1 cellular context compared by ENCODE assay signal in the genomic region with DNA sequence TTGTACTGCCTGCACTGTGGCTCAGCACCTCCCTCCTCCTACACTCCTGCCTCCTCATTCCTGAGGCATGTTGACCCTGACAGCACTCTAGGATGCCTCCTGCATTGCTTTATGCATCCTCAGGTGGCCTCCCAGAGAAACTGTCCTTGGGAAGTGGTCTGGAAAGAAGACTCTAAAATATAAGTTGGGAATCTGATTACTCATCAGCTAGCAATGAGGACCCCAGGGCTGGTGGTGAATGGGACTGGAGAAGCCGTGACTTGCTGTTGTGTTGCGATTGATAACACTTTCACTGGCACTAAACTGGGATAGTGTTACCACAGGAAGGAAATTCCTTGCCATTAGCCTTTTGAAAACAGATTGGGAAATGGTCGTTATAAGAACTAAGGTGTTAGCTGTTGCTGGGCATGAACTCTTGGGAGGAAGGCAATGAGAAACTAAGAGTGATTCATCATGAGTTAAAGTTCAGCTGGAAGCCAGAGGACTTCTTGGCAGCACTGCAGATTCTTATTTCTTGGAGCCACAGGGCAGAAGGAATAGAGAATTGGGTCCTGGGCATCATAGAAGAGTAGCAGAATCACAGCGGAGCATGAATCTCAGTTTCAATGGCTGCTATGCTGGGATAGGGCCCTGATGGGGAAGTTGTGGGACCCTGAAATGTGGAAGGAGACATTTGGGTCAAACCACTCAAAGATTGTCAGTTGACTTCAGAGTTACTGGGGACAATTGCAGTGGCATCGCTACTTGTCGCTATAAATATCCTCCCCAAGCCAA.
TF ChIP-seq lines count a peak whose summit lies in the region.

No MANE protein-coding gene starts in this region.

TF ChIP-seq in H1, 55 proteins besides CTCF, POLR2A, EP300 and RAD21:
- TF ChIP-seq PHF8 (conservative IDR thresholded peaks at IDR 0.05; ENCODE audit: low read depth, low read length) (no peak), POLR2AphosphoS5 (IDR thresholded peaks at IDR 0.05; ENCODE audit: low read depth, low read length) (no peak), CREB1 (IDR thresholded peaks at IDR 0.05) (no peak), SIRT6 (IDR thresholded peaks at IDR 0.05; ENCODE audit: low read length) (no peak), NANOG (IDR thresholded peaks at IDR 0.05; ENCODE audit: insufficient read depth, low read depth, low read length, poor library complexity, severe bottlenecking) (no peak), TBP (IDR thresholded peaks at IDR 0.05; ENCODE audit: low read depth, low read length) (no peak), GTF2F1 (IDR thresholded peaks at IDR 0.05; ENCODE audit: borderline replicate concordance, low read depth, low read length) (no peak), BCL11A (IDR thresholded peaks at IDR 0.05; ENCODE audit: low read depth in 2 of 2, low read length in 2 of 2) (no peak), SAP30 (IDR thresholded peaks at IDR 0.05; ENCODE audit: insufficient read depth, insufficient replicate concordance, low read length) (no peak), SIX5 (IDR thresholded peaks at IDR 0.05; ENCODE audit: low read depth, low read length) (no peak), CEBPB (IDR thresholded peaks at IDR 0.05; ENCODE audit: low read depth, low read length) (no peak), CHD2 (IDR thresholded peaks at IDR 0.05; ENCODE audit: low read length) (no peak), KDM5A (IDR thresholded peaks at IDR 0.05; ENCODE audit: low read length) (no peak), SP1 (IDR thresholded peaks at IDR 0.05; ENCODE audit: low read depth, low read length) (no peak), CTBP2 (IDR thresholded peaks at IDR 0.05; ENCODE audit: borderline replicate concordance, insufficient read depth, insufficient read length, low read length) (no peak), HDAC2 (IDR thresholded peaks at IDR 0.05; ENCODE audit: borderline replicate concordance in 1 of 2, low read depth in 2 of 2, low read length in 2 of 2) (no peak), TCF12 (IDR thresholded peaks at IDR 0.05; ENCODE audit: low read depth, low read length) (no peak), POU5F1 (IDR thresholded peaks at IDR 0.05; ENCODE audit: low read depth, low read length) (no peak), CBX5 (IDR thresholded peaks at IDR 0.05; ENCODE audit: low read depth, low read length) (no peak)
- TF ChIP-seq, protein P1, sequence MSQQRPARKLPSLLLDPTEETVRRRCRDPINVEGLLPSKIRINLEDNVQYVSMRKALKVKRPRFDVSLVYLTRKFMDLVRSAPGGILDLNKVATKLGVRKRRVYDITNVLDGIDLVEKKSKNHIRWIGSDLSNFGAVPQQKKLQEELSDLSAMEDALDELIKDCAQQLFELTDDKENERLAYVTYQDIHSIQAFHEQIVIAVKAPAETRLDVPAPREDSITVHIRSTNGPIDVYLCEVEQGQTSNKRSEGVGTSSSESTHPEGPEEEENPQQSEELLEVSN (IDR thresholded peaks at IDR 0.05) = no peak
TF ChIP-seq in H1: peak in this region for 0.
